Comparison of ENCODE assay signal across 18 cellular contexts in genomic region chr13:94569615-94570014, GRCh38. TPM values are rescaled to one million over a fixed set of nuclear protein-coding genes. Genes with fewer than 3 reads are reported as not detected.
DNase-seq lines count a peak whose midpoint lies in the region; ATAC-seq and TF ChIP-seq lines count a peak whose summit lies in the region.
"Had no signal": no experiment of that assay in that cellular context is flagged by ENCODE, and none has a peak within 500 bp of the region (broad histone marks: within the 10 kb centered on the region; RNA-seq: fewer than 3 reads in every experiment).

No MANE protein-coding gene starts in this region.

- H3K36me3 ChIP-seq in GM23338 (ENCODE audit: insufficient read depth) (peaks cover 4% of the 10 kb centered on the region; the same call in 1 of the 2 replicates), uterus (no peaks in the 10 kb centered on the region)

- no peak overlapping the region for H3K27ac Mint-ChIP-seq in activated CD4-positive, alpha-beta T cell treated with anti-CD3 and anti-CD28 coated beads, Interleukin-2, amount 10 ng/mL, durations not matched to agents 24 days and 14 days
- H3K27ac Mint-ChIP-seq in GM23338 = no peak overlapping the region
- H3K27ac Mint-ChIP-seq in central memory CD8-positive, alpha-beta T cell (ENCODE audit: low read depth) = peak overlapping the region; percentile 3
- H3K27ac Mint-ChIP-seq: B cell; CD4-positive, alpha-beta T cell; CD8-positive, alpha-beta T cell had no signal

- H3K79me2 ChIP-seq in GM23338 (replicated peaks; ENCODE audit: insufficient read depth) = no peaks in the 10 kb centered on the region

- H3K9me3 ChIP-seq in uterus = no peaks in the 10 kb centered on the region
- H3K9me3 ChIP-seq: A549, Caco-2 had no signal

- no peak overlapping the region for H3K4me3 Mint-ChIP-seq in activated CD4-positive, alpha-beta T cell treated with anti-CD3 and anti-CD28 coated beads, Interleukin-2, amount 10 ng/mL, durations not matched to agents 24 days and 14 days
- H3K4me3 Mint-ChIP-seq in GM23338 = no peak overlapping the region
- no peak overlapping the region for H3K4me3 Mint-ChIP-seq in central memory CD8-positive, alpha-beta T cell
- H3K4me3 Mint-ChIP-seq: B cell; CD4-positive, alpha-beta T cell; CD8-positive, alpha-beta T cell had no signal

- no peaks in the 10 kb centered on the region for H3K9me2 ChIP-seq in GM23338 (ENCODE audit: insufficient read depth)

- H3K27me3 ChIP-seq in GM23338 (ENCODE audit: insufficient read depth) (no peaks in the 10 kb centered on the region), uterus (no peaks in the 10 kb centered on the region)
- H3K27me3 ChIP-seq: BLaER1 treated with 17β-estradiol and CSF1 and Interleukin-3, amounts not matched to agents 10 nM and 100 nM had no signal

- H3K4me1 ChIP-seq in GM23338 (ENCODE audit: insufficient read depth) (no peaks in the 10 kb centered on the region), uterus (no peaks in the 10 kb centered on the region)
- H3K4me1 ChIP-seq: A549; BLaER1 treated with 17β-estradiol and CSF1 and Interleukin-3, amounts not matched to agents 10 nM and 100 nM; Caco-2 had no signal

- no peak for TF ChIP-seq CTCF in GM23338 (conservative IDR thresholded peaks at IDR 0.05; ENCODE audit: low read depth in 2 of 2)
- TF ChIP-seq CTCF in omental fat pad (IDR thresholded peaks at IDR 0.05) = no peak
- TF ChIP-seq CTCF in uterus (IDR thresholded peaks at IDR 0.05) = no peak

- H3K27me3 Mint-ChIP-seq in activated CD4-positive, alpha-beta T cell treated with anti-CD3 and anti-CD28 coated beads, Interleukin-2, amount 10 ng/mL, durations not matched to agents 24 days and 14 days = no peaks in the 10 kb centered on the region
- no peaks in the 10 kb centered on the region for H3K27me3 Mint-ChIP-seq in GM23338 (ENCODE audit: insufficient read depth, low read depth, poor library complexity)
- H3K27me3 Mint-ChIP-seq in central memory CD8-positive, alpha-beta T cell = no peaks in the 10 kb centered on the region
- H3K27me3 Mint-ChIP-seq: B cell; CD4-positive, alpha-beta T cell had no signal

- no peaks in the 10 kb centered on the region for H3F3A ChIP-seq in GM23338 (replicated peaks; ENCODE audit: low read depth)

- no peak overlapping the region for H3K4me2 ChIP-seq in GM23338
- H3K4me2 ChIP-seq: A549; BLaER1 treated with 17β-estradiol and CSF1 and Interleukin-3, amounts not matched to agents 10 nM and 100 nM had no signal

- H3K4me3 ChIP-seq in GM23338 (no peak overlapping the region), uterus (no peak overlapping the region)
- H3K4me3 ChIP-seq: A549; BLaER1 treated with 17β-estradiol and CSF1 and Interleukin-3, amounts not matched to agents 10 nM and 100 nM had no signal

- H3K36me3 Mint-ChIP-seq in activated CD4-positive, alpha-beta T cell treated with anti-CD3 and anti-CD28 coated beads, Interleukin-2, amount 10 ng/mL, durations not matched to agents 24 days and 14 days (ENCODE audit: low read depth) = peaks cover 67% of the 10 kb centered on the region
- peaks cover 43% of the 10 kb centered on the region for H3K36me3 Mint-ChIP-seq in GM23338 (ENCODE audit: low read depth)
- H3K36me3 Mint-ChIP-seq in central memory CD8-positive, alpha-beta T cell (ENCODE audit: insufficient read depth) = peaks cover 19% of the 10 kb centered on the region

- no peak overlapping the region for H2AFZ ChIP-seq in GM23338

- H3K27ac ChIP-seq in GM23338 (ENCODE audit: low read depth) (no peak overlapping the region), uterus (no peak overlapping the region)
- H3K27ac ChIP-seq: 22Rv1; A549; BLaER1 treated with 17β-estradiol and CSF1 and Interleukin-3, amounts not matched to agents 10 nM and 100 nM; C4-2B had no signal

- H3K9me3 Mint-ChIP-seq in activated CD4-positive, alpha-beta T cell treated with anti-CD3 and anti-CD28 coated beads, Interleukin-2, amount 10 ng/mL, durations not matched to agents 24 days and 14 days = peaks cover 7% of the 10 kb centered on the region
- H3K9me3 Mint-ChIP-seq in GM23338 = no peaks in the 10 kb centered on the region
- no peaks in the 10 kb centered on the region for H3K9me3 Mint-ChIP-seq in central memory CD8-positive, alpha-beta T cell
- H3K9me3 Mint-ChIP-seq: CD4-positive, alpha-beta T cell; CD8-positive, alpha-beta T cell had no signal

- no peak for TF ChIP-seq POLR2A in uterus (IDR thresholded peaks at IDR 0.05)

- peak; percentile 33 for DNase-seq in activated CD4-positive, alpha-beta T cell treated with anti-CD3 and anti-CD28 coated beads, Interleukin-2, amount 10 ng/mL, durations not matched to agents 24 days and 14 days
- no peak for DNase-seq in activated CD4-positive, alpha-beta T cell treated with anti-CD3 and anti-CD28 coated beads for 1 hour
- DNase-seq in GM23338 (ENCODE audit: low spot score) (no peak), omental fat pad (ENCODE audit: low spot score) (no peak), uterus (no peak)
- no peak for DNase-seq in central memory CD8-positive, alpha-beta T cell (ENCODE audit: low spot score in 2 of 2)
- DNase-seq: AML-193; Caco-2; Calu3; CD4-positive, alpha-beta T cell; CD8-positive, alpha-beta T cell; DMS79 treated with DMSO at 0.1 percent for 48 hours; GF-D8 had no signal

- intact Hi-C loops in activated CD4-positive, alpha-beta T cell treated with anti-CD3 and anti-CD28 coated beads, Interleukin-2, amount 10 ng/mL, durations not matched to agents 24 days and 14 days (cut with micrococcal nuclease) = no loop called here
- intact Hi-C loops in uterus (cut with DNase I; ENCODE audit: low total_unique reads) = no loop called here

- H3K4me1 Mint-ChIP-seq in activated CD4-positive, alpha-beta T cell treated with anti-CD3 and anti-CD28 coated beads, Interleukin-2, amount 10 ng/mL, durations not matched to agents 24 days and 14 days = no peaks in the 10 kb centered on the region
- no peaks in the 10 kb centered on the region; the same call in 2 of the 3 replicates for H3K4me1 Mint-ChIP-seq in GM23338
- no peaks in the 10 kb centered on the region for H3K4me1 Mint-ChIP-seq in central memory CD8-positive, alpha-beta T cell
- H3K4me1 Mint-ChIP-seq: B cell had no signal

- ATAC-seq in GM23338 = peak; percentile 67
- ATAC-seq in central memory CD8-positive, alpha-beta T cell (replicated peaks; ENCODE audit: extremely low read depth, poor library complexity, severe bottlenecking) = no peak
- ATAC-seq in omental fat pad (ENCODE audit: low FRiP score) = no peak
- ATAC-seq: A549; CD8-positive, alpha-beta T cell had no signal

- no peaks in the 10 kb centered on the region; the same call in 1 of the 2 replicates for H4K20me1 ChIP-seq in GM23338 (replicated peaks; ENCODE audit: insufficient read depth)
- H4K20me1 ChIP-seq: BLaER1 treated with 17β-estradiol and CSF1 and Interleukin-3, amounts not matched to agents 10 nM and 100 nM had no signal

TF ChIP-seq in GM23338, 12 proteins besides CTCF, POLR2A, EP300 and RAD21 (continues in another document):
- no peak for TF ChIP-seq POLR2AphosphoS5 (IDR thresholded peaks at IDR 0.05; ENCODE audit: low read depth)

RNA-seq across cellular contexts. Expression of gene TGDS, which starts 26.3 kb away (rescaled TPM):
- 27.5 and 31.0 TPM in 2 replicates for total RNA-seq in activated CD4-positive, alpha-beta T cell treated with anti-CD3 and anti-CD28 coated beads, Interleukin-2, amount 10 ng/mL, durations not matched to agents 24 days and 14 days
- 19.6 and 23.9 TPM in 2 replicates for total RNA-seq in GM23338 (2014; rRNA removed; shearing (Covaris generic))
- polyA plus RNA-seq in GM23338 (2016; fragmentation: Nextera tagmentation; extraction: Ambion mirVana) = 18.1 and 18.4 TPM in 2 replicates
- total RNA-seq in omental fat pad (10 to 100 TPM; 10.7 to 21.3 (median 13.7) TPM), uterus (10 to 100 TPM; 10.2 to 29.7 (median 14.7) TPM)

RNA-seq across cellular contexts. Expression of gene GPR180, which starts 32.0 kb away (rescaled TPM):
- 9.8 and 10.3 TPM in 2 replicates for total RNA-seq in activated CD4-positive, alpha-beta T cell treated with anti-CD3 and anti-CD28 coated beads, Interleukin-2, amount 10 ng/mL, durations not matched to agents 24 days and 14 days
- 8.7 and 9.5 TPM in 2 replicates for total RNA-seq in GM23338 (2014; rRNA removed; shearing (Covaris generic))
- 3.1 and 3.7 TPM in 2 replicates for polyA plus RNA-seq in GM23338 (2016; fragmentation: Nextera tagmentation; extraction: Ambion mirVana)
- 10 to 100 TPM in 2 of 4 donors, 1 to 10 TPM in 2; 5.3 to 33.4 (median 12.9) TPM for total RNA-seq in omental fat pad
- total RNA-seq in uterus = 10 to 100 TPM in 1 of 4 donors, 1 to 10 TPM in 3; 3.6 to 24.9 (median 7.7) TPM
